Comparison of ENCODE assay signal across 8 cellular contexts in the genomic region with DNA sequence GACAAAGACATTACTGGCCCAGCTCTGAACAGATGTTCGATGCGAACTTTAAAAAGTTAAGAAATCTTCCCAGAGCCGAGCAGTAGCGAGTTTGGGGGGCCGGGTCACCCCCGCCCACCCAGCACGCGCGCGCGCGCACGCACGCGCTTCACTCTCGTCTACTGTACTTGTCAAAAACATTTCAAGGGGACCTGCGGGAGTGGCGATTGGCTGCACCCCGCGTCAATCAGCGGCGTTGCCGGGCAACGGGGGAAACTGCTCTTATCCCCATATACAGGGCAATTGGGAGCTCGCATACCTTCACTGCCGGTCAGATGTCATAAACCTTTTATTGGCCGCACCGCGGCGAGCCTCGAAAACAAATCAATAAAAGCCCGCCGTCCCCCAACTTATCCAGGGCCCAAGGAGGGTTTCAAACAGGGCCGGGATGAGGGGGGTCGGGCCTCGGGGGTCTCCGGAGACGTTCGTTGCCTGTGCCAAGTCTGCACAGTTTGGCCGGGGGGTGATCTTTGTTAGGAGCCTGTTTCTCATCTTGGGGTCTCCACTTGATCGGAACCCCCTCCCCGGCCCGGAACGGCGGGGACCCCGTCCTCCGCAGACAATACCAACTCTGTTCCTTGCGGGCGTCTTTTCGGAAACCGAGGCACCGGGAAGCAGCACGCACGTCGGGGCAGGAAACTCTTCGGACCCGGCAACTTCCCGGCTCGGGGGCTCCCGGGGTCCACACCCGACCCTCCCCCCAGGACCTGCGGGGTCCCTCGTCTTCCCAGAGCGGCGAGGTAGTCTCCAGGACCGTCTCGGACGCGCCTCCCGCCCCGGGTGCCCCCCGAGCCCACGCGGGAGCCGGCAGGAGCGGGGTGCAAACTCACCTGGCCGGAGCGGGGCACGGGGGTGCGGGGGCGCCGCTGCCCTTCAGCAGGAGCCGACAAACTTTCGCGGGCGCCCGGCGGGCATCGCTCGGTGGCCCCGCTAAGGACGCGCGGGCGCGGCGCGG. TPM values are rescaled to one million over a fixed set of nuclear protein-coding genes. Genes with fewer than 3 reads are reported as not detected.
DNase-seq lines count a peak whose midpoint lies in the region; ATAC-seq and TF ChIP-seq lines count a peak whose summit lies in the region.

No MANE protein-coding gene starts in this region.

- peaks cover 56% of the 10 kb centered on the region for H3K4me1 Mint-ChIP-seq in CD14-positive monocyte
- H3K4me1 Mint-ChIP-seq in activated CD8-positive, alpha-beta T cell treated with anti-CD3 and anti-CD28 coated beads, Interleukin-2, amount 10 ng/mL, durations not matched to agents 7 days and 5 days (ENCODE audit: low read depth): peaks cover 52% of the 10 kb centered on the region

- peak overlapping the region; percentile 66 for H3K27ac ChIP-seq in ectodermal cell (ENCODE audit: insufficient read depth, low read depth, low read length, poor library complexity, severe bottlenecking)
- peak overlapping the region; percentile 92 for H3K27ac ChIP-seq in lower lobe of right lung

- DNase-seq in CD14-positive monocyte (ENCODE audit: low spot score) (peak; percentile 98), NCI-H82 treated with DMSO at 0.1 percent for 48 hours (lab: John Stamatoyannopoulos, UW; ENCODE audit: unreplicated experiment) (peak; percentile 76), lower lobe of right lung (peak; percentile 97)
- peak; percentile 99 for DNase-seq in activated CD8-positive, alpha-beta T cell treated with anti-CD3 and anti-CD28 coated beads, Interleukin-2, amount 10 ng/mL, durations not matched to agents 7 days and 5 days
- DNase-seq in stimulated activated CD4-positive, alpha-beta T cell treated with anti-CD3 and anti-CD28 coated beads, TNF-alpha, amount 100 ng/mL, for 1 hour (ENCODE audit: low read depth in 3 of 3, low spot score in 1 of 3): peak; percentile 96 to 100 (median 98)

- H3K4me1 ChIP-seq in ectodermal cell (ENCODE audit: control insufficient read depth, insufficient read depth, low read length): peaks cover 9% of the 10 kb centered on the region
- peaks cover 35% of the 10 kb centered on the region for H3K4me1 ChIP-seq in lower lobe of right lung

- no peak for TF ChIP-seq CTCF in CD14-positive monocyte (IDR thresholded peaks at IDR 0.05)
- TF ChIP-seq CTCF in lower lobe of right lung (IDR thresholded peaks at IDR 0.05): no peak

- peaks cover 0 to 2% (median 0%) of the 10 kb centered on the region in 3 donors for H3K27me3 Mint-ChIP-seq in CD14-positive monocyte (ENCODE audit: low read depth in 3 of 3)
- no peaks in the 10 kb centered on the region for H3K27me3 Mint-ChIP-seq in activated CD8-positive, alpha-beta T cell treated with anti-CD3 and anti-CD28 coated beads, Interleukin-2, amount 10 ng/mL, durations not matched to agents 7 days and 5 days (ENCODE audit: low read depth)

- CTCF ChIA-PET in activated CD8-positive, alpha-beta T cell treated with anti-CD3 and anti-CD28 coated beads, Interleukin-2, amount 10 ng/mL, durations not matched to agents 7 days and 5 days (lab: Charles Lee): interaction anchor here (0.6 to 1.6 kb wide), 7 partner anchors 11 to 351 kb away, joined by 3 to 4 read pairs (median 3); no protein-coding TSS in a partner anchor

- no peaks in the 10 kb centered on the region for H3K9me3 Mint-ChIP-seq in CD14-positive monocyte
- no peaks in the 10 kb centered on the region for H3K9me3 Mint-ChIP-seq in activated CD8-positive, alpha-beta T cell treated with anti-CD3 and anti-CD28 coated beads, Interleukin-2, amount 10 ng/mL, durations not matched to agents 7 days and 5 days (ENCODE audit: insufficient read depth)

- H3K27me3 ChIP-seq in ectodermal cell (ENCODE audit: control insufficient read depth, insufficient read depth, low read length, poor library complexity, severe bottlenecking) (no peaks in the 10 kb centered on the region), lower lobe of right lung (ENCODE audit: low read depth) (no peaks in the 10 kb centered on the region)

- H3K9me3 ChIP-seq in ectodermal cell (ENCODE audit: control insufficient read depth, low read length) (no peaks in the 10 kb centered on the region), lower lobe of right lung (no peaks in the 10 kb centered on the region)

- H3K36me3 ChIP-seq in ectodermal cell (ENCODE audit: control insufficient read depth, insufficient read depth, low read length) (peaks cover 8% of the 10 kb centered on the region), lower lobe of right lung (peaks cover 14% of the 10 kb centered on the region)

- intact Hi-C loops in CD14-positive monocyte (cut with micrococcal nuclease): loop anchor here (5.0 to 10.0 kb wide), 9 partner anchors 41 to 539 kb away; partner anchors contain the start of genes EFCAB11 (in 1 of the 2) and TDP1 (in 1 of the 2)
- intact Hi-C loops in lower lobe of right lung (cut with DNase I): no loop called here

- peak overlapping the region; percentile 92 to 94 for H3K4me3 Mint-ChIP-seq in CD14-positive monocyte
- peak overlapping the region; percentile 94 for H3K4me3 Mint-ChIP-seq in activated CD8-positive, alpha-beta T cell treated with anti-CD3 and anti-CD28 coated beads, Interleukin-2, amount 10 ng/mL, durations not matched to agents 7 days and 5 days

- 0% methylated on average over 98 of the region's 98 CpGs for WGBS in ectodermal cell, 2 experiments

- POLR2A ChIA-PET in activated CD8-positive, alpha-beta T cell treated with anti-CD3 and anti-CD28 coated beads, Interleukin-2, amount 10 ng/mL, durations not matched to agents 7 days and 5 days (lab: Charles Lee): interaction anchor here (0.6 to 1.3 kb wide), 4 partner anchors 14 to 305 kb away, joined by 3 to 6 read pairs (median 4); no protein-coding TSS in a partner anchor

- H3K36me3 Mint-ChIP-seq in CD14-positive monocyte: peaks cover 19 to 24% of the 10 kb centered on the region in 2 donors
- peaks cover 31% of the 10 kb centered on the region for H3K36me3 Mint-ChIP-seq in activated CD8-positive, alpha-beta T cell treated with anti-CD3 and anti-CD28 coated beads, Interleukin-2, amount 10 ng/mL, durations not matched to agents 7 days and 5 days (ENCODE audit: low read depth)

- H3K27ac Mint-ChIP-seq in CD14-positive monocyte: peak overlapping the region; percentile 88 to 96 (median 93)
- H3K27ac Mint-ChIP-seq in activated CD8-positive, alpha-beta T cell treated with anti-CD3 and anti-CD28 coated beads, Interleukin-2, amount 10 ng/mL, durations not matched to agents 7 days and 5 days: peak overlapping the region; percentile 91

- ATAC-seq in GM19438 (IDR thresholded peaks at IDR 0.05; ENCODE audit: low read depth, unreplicated experiment) (peak; percentile 77), HG03571 (IDR thresholded peaks at IDR 0.05; ENCODE audit: unreplicated experiment) (peak; percentile 77), lower lobe of right lung (peak; percentile 91 to 94)
- peak; percentile 73 for ATAC-seq in activated CD8-positive, alpha-beta T cell treated with anti-CD3 and anti-CD28 coated beads, Interleukin-2, amount 10 ng/mL, durations not matched to agents 7 days and 5 days

- peak overlapping the region; percentile 76 for H3K4me3 ChIP-seq in ectodermal cell (ENCODE audit: insufficient read depth, low read depth, low read length)
- peak overlapping the region; percentile 84 for H3K4me3 ChIP-seq in lower lobe of right lung

RNA-seq across cellular contexts. Expression of gene FOXN3, which starts 0.7 kb away (rescaled TPM):
- 10 to 100 TPM; 38.7 to 42.0 TPM for polyA plus RNA-seq in CD14-positive monocyte
- 10 to 100 TPM; 70.3 to 72.7 TPM for total RNA-seq in activated CD8-positive, alpha-beta T cell treated with anti-CD3 and anti-CD28 coated beads, Interleukin-2, amount 10 ng/mL, durations not matched to agents 7 days and 5 days
- polyA plus RNA-seq in ectodermal cell (2013, experiment 1 of 4): 43.8 TPM
- 41.5 TPM for polyA plus RNA-seq in ectodermal cell (2013, experiment 2 of 4)
- 34.3 TPM for polyA plus RNA-seq in ectodermal cell (2013, experiment 3 of 4)
- 36.9 TPM for polyA plus RNA-seq in ectodermal cell (2013, experiment 4 of 4)
- total RNA-seq in lower lobe of right lung: 116 TPM

Comparison
In these comparisons a context has a peak if more than half of its experiments do, and no peak if none do; other contexts are left out.
1. Peak in every context shown above with its lines: DNase-seq, ATAC-seq, H3K4me3 ChIP-seq and H3K27ac ChIP-seq.